Comparison of ENCODE assay signal across 18 cellular contexts in the genomic region with DNA sequence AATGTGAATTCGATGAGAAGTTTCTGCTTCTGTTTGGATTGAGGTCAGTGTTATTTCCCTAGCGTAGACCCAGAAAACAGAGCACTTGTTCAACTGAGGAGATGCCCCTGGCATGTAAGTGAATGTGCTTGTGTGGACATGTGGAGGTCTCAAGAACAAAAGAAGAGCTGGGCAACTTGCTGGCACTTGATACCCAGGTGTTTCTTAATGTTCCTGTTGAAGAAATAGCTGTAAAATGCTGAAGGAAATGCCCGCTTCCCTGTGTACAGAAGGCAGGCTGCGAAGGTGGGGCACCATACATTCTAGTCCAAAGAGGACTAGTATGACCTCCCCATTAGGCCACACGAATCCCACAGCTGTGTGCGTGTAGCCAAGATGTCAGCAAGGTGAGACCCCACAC.
"Had no signal": no experiment of that assay in that cellular context is flagged by ENCODE, and none has a peak within 500 bp of the region (broad histone marks: within the 10 kb centered on the region; RNA-seq: fewer than 3 reads in every experiment).

No MANE protein-coding gene starts in this region.

- H3K9me3 Mint-ChIP-seq: activated CD4-positive, alpha-beta memory T cell treated with anti-CD3 and anti-CD28 coated beads for 36 hours; activated naive CD8-positive, alpha-beta T cell treated with anti-CD3 and anti-CD28 coated beads for 36 hours; brain; naive B cell had no signal

- H3K27me3 ChIP-seq: gastroesophageal sphincter, heart right ventricle, upper lobe of right lung had no signal

- H3K4me3 ChIP-seq: gastroesophageal sphincter, heart right ventricle, thoracic aorta, upper lobe of right lung had no signal

- H3K36me3 Mint-ChIP-seq: activated CD4-positive, alpha-beta memory T cell treated with anti-CD3 and anti-CD28 coated beads for 36 hours; activated naive CD8-positive, alpha-beta T cell treated with anti-CD3 and anti-CD28 coated beads for 36 hours; brain; naive B cell had no signal

- H3K27me3 Mint-ChIP-seq: activated CD4-positive, alpha-beta memory T cell treated with anti-CD3 and anti-CD28 coated beads for 36 hours; activated naive CD8-positive, alpha-beta T cell treated with anti-CD3 and anti-CD28 coated beads for 36 hours; naive B cell had no signal

- H3K36me3 ChIP-seq: gastroesophageal sphincter, heart right ventricle, thoracic aorta, upper lobe of right lung had no signal

- ATAC-seq: gastroesophageal sphincter, heart right ventricle, right cardiac atrium, upper lobe of right lung had no signal

- H3K27ac Mint-ChIP-seq: activated CD4-positive, alpha-beta memory T cell treated with anti-CD3 and anti-CD28 coated beads for 36 hours; activated naive CD8-positive, alpha-beta T cell treated with anti-CD3 and anti-CD28 coated beads for 36 hours; brain; progenitor cell of endocrine pancreas had no signal

- DNase-seq: activated CD4-positive, alpha-beta memory T cell treated with anti-CD3 and anti-CD28 coated beads for 36 hours; activated gamma-delta T cell treated with Interleukin-2 at 50 U/mL for 16 hours; activated naive CD8-positive, alpha-beta T cell treated with anti-CD3 and anti-CD28 coated beads for 36 hours; amygdala; cerebellar nuclear complex; effector CD8-positive, alpha-beta T cell; heart right ventricle; naive B cell; right cardiac atrium; small intestine; stimulated activated CD4-positive, alpha-beta T cell treated with anti-CD3 and anti-CD28 coated beads, Interleukin-4, amount 100 ng/mL, for 4 hours; stimulated activated CD8-positive, alpha-beta memory T cell treated with anti-CD3 and anti-CD28 coated beads, Interleukin-4, amount 100 ng/mL, for 48 hours; T-helper 1 cell; upper lobe of right lung had no signal

- H3K4me3 Mint-ChIP-seq: activated CD4-positive, alpha-beta memory T cell treated with anti-CD3 and anti-CD28 coated beads for 36 hours; activated naive CD8-positive, alpha-beta T cell treated with anti-CD3 and anti-CD28 coated beads for 36 hours; brain had no signal

- H3K27ac ChIP-seq: gastroesophageal sphincter, heart right ventricle, thoracic aorta, upper lobe of right lung had no signal

- H3K9me3 ChIP-seq: gastroesophageal sphincter, heart right ventricle, thoracic aorta, upper lobe of right lung had no signal
